1 cellular context compared by ENCODE assay signal in the genomic region with DNA sequence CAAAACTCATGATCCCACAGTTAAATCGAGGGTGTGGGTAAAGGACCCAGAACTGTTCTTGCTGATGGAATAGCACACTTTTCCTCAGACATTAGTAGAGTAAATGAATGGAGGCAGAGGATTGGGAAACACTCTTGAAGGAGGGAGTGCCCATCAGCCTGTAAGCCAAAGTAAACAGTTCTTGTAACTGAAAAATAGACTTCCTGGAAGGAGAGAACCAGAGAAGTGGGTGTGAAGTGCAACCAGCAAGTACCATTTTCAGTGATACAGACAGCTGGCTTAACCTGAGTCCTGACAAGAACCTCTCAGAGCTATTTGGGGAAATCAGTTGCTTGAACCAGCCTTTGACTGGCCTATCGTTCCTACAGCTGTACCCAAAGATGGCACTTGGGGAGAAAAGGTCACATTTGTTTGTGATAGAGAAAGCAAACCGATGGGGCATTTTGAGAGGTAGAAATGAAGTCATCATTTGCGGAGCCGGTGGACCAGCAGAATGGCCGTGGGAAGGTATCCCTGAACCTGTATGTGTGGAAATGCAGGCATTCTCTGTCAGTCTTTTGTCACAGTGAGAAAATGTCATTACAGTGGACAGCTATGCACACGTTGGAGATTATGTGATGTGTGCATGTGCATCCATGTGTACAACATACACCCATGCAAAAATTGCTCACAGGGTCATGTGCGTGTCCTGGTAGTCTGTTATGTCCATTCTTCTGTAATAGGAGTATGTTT.
TF ChIP-seq lines count a peak whose summit lies in the region.

No MANE protein-coding gene starts in this region.

TF ChIP-seq in HEK293, 187 proteins besides CTCF, POLR2A, EP300 and RAD21 (continued from another document):
- TF ChIP-seq PATZ1 (tag by site-specific recombination; IDR thresholded peaks at IDR 0.05), result no peak
- no peak for TF ChIP-seq KLF16 (tag by site-specific recombination; IDR thresholded peaks at IDR 0.05)
- TF ChIP-seq ZNF426 (tag by site-specific recombination; IDR thresholded peaks at IDR 0.05), result no peak
- peak; percentile 35; the same call in 1 of the 2 replicates for TF ChIP-seq WT1 (tag by site-specific recombination; IDR thresholded peaks at IDR 0.05)
- no peak for TF ChIP-seq HOXD13 (CRISPR knock-in tag; IDR thresholded peaks at IDR 0.05; ENCODE audit: borderline replicate concordance)
- peak; percentile 58; the same call in 1 of the 2 replicates for TF ChIP-seq ZBTB17 (tag by site-specific recombination; IDR thresholded peaks at IDR 0.05)
- TF ChIP-seq, protein P1, sequence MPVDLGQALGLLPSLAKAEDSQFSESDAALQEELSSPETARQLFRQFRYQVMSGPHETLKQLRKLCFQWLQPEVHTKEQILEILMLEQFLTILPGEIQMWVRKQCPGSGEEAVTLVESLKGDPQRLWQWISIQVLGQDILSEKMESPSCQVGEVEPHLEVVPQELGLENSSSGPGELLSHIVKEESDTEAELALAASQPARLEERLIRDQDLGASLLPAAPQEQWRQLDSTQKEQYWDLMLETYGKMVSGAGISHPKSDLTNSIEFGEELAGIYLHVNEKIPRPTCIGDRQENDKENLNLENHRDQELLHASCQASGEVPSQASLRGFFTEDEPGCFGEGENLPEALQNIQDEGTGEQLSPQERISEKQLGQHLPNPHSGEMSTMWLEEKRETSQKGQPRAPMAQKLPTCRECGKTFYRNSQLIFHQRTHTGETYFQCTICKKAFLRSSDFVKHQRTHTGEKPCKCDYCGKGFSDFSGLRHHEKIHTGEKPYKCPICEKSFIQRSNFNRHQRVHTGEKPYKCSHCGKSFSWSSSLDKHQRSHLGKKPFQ (tag by site-specific recombination; IDR thresholded peaks at IDR 0.05), result peak; percentile 80
- no peak for TF ChIP-seq ZNF791 (tag by site-specific recombination; IDR thresholded peaks at IDR 0.05)
- TF ChIP-seq OVOL3 (tag by site-specific recombination; IDR thresholded peaks at IDR 0.05), result no peak
- peak; percentile 24; the same call in 1 of the 2 replicates for TF ChIP-seq ZNF341 (tag by site-specific recombination; IDR thresholded peaks at IDR 0.05; ENCODE audit: low read depth)
- TF ChIP-seq ZNF335 (tag by site-specific recombination; conservative IDR thresholded peaks at IDR 0.05), result no peak
- TF ChIP-seq FEZF1 (tag by site-specific recombination; IDR thresholded peaks at IDR 0.05), result peak; percentile 63
- TF ChIP-seq ZNF785 (tag by site-specific recombination; IDR thresholded peaks at IDR 0.05), result no peak
- TF ChIP-seq ZNF513 (tag by site-specific recombination; IDR thresholded peaks at IDR 0.05), result no peak
- TF ChIP-seq ZNF184 (tag by site-specific recombination; IDR thresholded peaks at IDR 0.05), result no peak
- TF ChIP-seq ZNF558 (tag by site-specific recombination; IDR thresholded peaks at IDR 0.05), result no peak
